ENCODE assay signal across 12 cellular contexts in the genomic region with DNA sequence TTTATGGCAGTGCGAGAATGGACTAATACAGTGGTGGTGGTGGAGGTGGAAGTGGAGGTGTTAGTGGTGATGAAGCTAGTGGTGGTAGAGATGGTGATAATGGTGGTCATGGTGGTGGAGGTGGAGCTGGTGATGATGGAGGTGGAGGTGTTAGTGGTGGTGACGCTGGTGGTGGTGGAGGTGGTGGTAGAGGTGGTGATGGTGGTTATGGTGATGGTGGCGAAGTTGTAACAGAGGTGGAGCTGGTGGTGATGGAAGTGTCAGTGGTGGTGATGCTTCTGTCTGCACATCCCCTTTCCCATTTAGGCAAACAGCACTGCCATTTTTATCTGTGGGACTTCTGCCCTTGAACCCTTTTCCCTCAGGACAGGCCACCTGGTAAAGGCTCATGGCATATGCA. TPM values are rescaled to one million over a fixed set of nuclear protein-coding genes. Genes with fewer than 3 reads are reported as not detected.
DNase-seq lines count a peak whose midpoint lies in the region; ATAC-seq and TF ChIP-seq lines count a peak whose summit lies in the region.
"Had no signal": no experiment of that assay in that cellular context is flagged by ENCODE, and none has a peak within 500 bp of the region (broad histone marks: within the 10 kb centered on the region; RNA-seq: fewer than 3 reads in every experiment).

No MANE protein-coding gene starts in this region.

- H3K36me3 ChIP-seq in colonic mucosa (no peaks in the 10 kb centered on the region), testis (ENCODE audit: low read depth, missing control alignments) (no peaks in the 10 kb centered on the region)
- H3K36me3 ChIP-seq: thoracic aorta had no signal

- DNase-seq in RPMI8226 (peak; percentile 17), fibroblast of the conjunctiva (ENCODE audit: low read depth) (peak; percentile 55), retina (peak; percentile 20), NCI-H2029 treated with DMSO at 0.1 percent for 48 hours (lab: John Stamatoyannopoulos, UW) (no peak), colonic mucosa (no peak), testis (no peak)
- DNase-seq in stimulated activated CD4-positive, alpha-beta T cell treated with anti-CD3 and anti-CD28 coated beads, Interleukin-2, amount 100 ng/mL, for 24 hours, result no peak
- DNase-seq: Kasumi-1, NCI-H526 treated with DMSO at 0.1 percent for 48 hours had no signal

- H3K9me3 ChIP-seq in colonic mucosa (no peaks in the 10 kb centered on the region), testis (no peaks in the 10 kb centered on the region)
- H3K9me3 ChIP-seq: thoracic aorta had no signal

- no peak for TF ChIP-seq CTCF in colonic mucosa (IDR thresholded peaks at IDR 0.05)
- no peak for TF ChIP-seq CTCF in testis (IDR thresholded peaks at IDR 0.05)

- ATAC-seq in GM21526 (IDR thresholded peaks at IDR 0.05; ENCODE audit: low FRiP score, unreplicated experiment), result peak; percentile 68

- no peak overlapping the region for H3K9ac ChIP-seq in colonic mucosa (ENCODE audit: low read depth in 2 of 2, low read length in 2 of 2)

- H3K27ac ChIP-seq in colonic mucosa (no peak overlapping the region), testis (no peak overlapping the region)
- H3K27ac ChIP-seq: thoracic aorta had no signal

- no peak overlapping the region for H3K4me3 ChIP-seq in colonic mucosa
- no peak overlapping the region for H3K4me3 ChIP-seq in testis
- H3K4me3 ChIP-seq: thoracic aorta had no signal

- 61 to 70% methylated on average over 3 of the region's 3 CpGs for WGBS in testis, 2 donors

- H3K27me3 ChIP-seq in colonic mucosa (no peaks in the 10 kb centered on the region), testis (no peaks in the 10 kb centered on the region)

- H3K4me1 ChIP-seq in colonic mucosa (no peaks in the 10 kb centered on the region), testis (no peaks in the 10 kb centered on the region)

- intact Hi-C loops in colonic mucosa (cut with DNase I), result no loop called here
- intact Hi-C loops in testis (cut with DNase I; ENCODE audit: low total_unique reads), result no loop called here

- no peak for TF ChIP-seq POLR2A in testis (IDR thresholded peaks at IDR 0.05)

RNA-seq across cellular contexts. Expression of a gene that starts 7.4 kb away (rescaled TPM):
- total RNA-seq in colonic mucosa (10 to 100 TPM; 14.7 to 21.6 TPM), testis (10 to 100 TPM in 1 of 2 donors, 1 to 10 TPM in 1; 9.8 to 10.8 TPM)
- 9.3 TPM for polyA plus RNA-seq in testis (ENCODE audit: insufficient read depth, low read depth, low replicate concordance)
- total RNA-seq: G401 had no signal

Comparison
In these comparisons a context has a peak if more than half of its experiments do, and no peak if none do; other contexts are left out.
1. DNase-seq: peak in RPMI8226 (single experiment), fibroblast of the conjunctiva (single experiment) and retina (single experiment); none in stimulated activated CD4-positive, alpha-beta T cell treated with anti-CD3 and anti-CD28 coated beads, Interleukin-2, amount 100 ng/mL, for 24 hours (0 of 2), NCI-H2029 treated with DMSO at 0.1 percent for 48 hours (single experiment), colonic mucosa (single experiment) and testis (single experiment).